In the genomic region with DNA sequence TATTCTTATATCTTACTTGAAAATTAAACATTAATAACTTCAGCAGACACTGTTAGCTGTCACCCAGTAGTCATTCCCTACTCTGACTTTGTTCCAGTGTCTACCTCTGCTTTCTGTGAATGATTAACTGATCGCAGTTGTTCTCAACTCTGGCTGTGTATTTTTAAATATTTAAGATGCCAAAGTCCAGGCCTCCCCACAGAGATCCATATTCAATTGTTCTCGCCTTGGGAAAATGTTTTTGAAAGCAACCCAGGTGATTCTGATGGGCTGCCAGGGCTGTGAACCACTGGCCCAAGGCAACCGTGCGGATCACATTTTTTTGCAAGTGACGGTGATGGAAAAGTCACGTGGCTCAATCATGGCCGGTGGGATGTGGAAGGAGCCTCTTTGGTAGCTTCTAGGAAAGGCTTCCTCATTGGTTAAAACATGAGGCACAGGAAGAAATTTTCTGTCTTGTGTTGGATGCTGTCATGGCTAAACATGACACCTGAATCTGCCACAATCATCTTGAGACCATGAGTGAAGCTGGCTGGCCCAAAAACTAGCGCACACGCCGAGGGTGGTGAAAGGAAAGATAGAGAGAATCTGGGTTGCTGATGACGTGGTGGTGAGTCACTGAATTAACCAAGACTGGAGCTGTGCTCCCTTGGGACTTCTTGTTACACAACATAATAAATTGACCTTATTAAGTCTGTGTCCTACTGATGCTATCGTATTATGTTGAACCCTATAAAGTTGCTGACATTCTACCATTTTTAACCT, we compare ENCODE assay signal across 10 cellular contexts. TPM values are rescaled to one million over a fixed set of nuclear protein-coding genes. Genes with fewer than 3 reads are reported as not detected.
DNase-seq lines count a peak whose midpoint lies in the region; ATAC-seq and TF ChIP-seq lines count a peak whose summit lies in the region.
"Had no signal": no experiment of that assay in that cellular context is flagged by ENCODE, and none has a peak within 500 bp of the region (broad histone marks: within the 10 kb centered on the region; RNA-seq: fewer than 3 reads in every experiment).

No MANE protein-coding gene starts in this region.

- H3K9me2 ChIP-seq in HCT116 (ENCODE audit: insufficient read depth): no peaks in the 10 kb centered on the region

- no peak overlapping the region for H3K9ac ChIP-seq in HCT116 (ENCODE audit: low read length)

- no TSS peak for BruUV-seq in HCT116 (replicated peaks; lab: Mats Ljungman, UMichigan)

- DNase-seq in 8988T: peak; percentile 33
- peak; percentile 19 for DNase-seq in HCT116 (ENCODE audit: low read depth, low spot score)
- DNase-seq in adrenal gland: peak; percentile 81 to 94 (median 91)
- peak; percentile 59 for DNase-seq in kidney epithelial cell (ENCODE audit: low read depth)
- no peak for DNase-seq in T-helper 9 cell
- DNase-seq in cerebellar nuclear complex (lab: John Stamatoyannopoulos, UW): no peak
- DNase-seq: naive B cell had no signal

- ATAC-seq in HCT116 (peak; percentile 62; the same call in 1 of the 2 replicates), HG02973 (IDR thresholded peaks at IDR 0.05; ENCODE audit: unreplicated experiment) (no peak), GM18519 (IDR thresholded peaks at IDR 0.05; ENCODE audit: low FRiP score, unreplicated experiment) (no peak)

- TF ChIP-seq RAD21 in HCT116 (IDR thresholded peaks at IDR 0.05; ENCODE audit: low read depth): no peak

- H3K4me2 ChIP-seq in HCT116 (ENCODE audit: low read length): peak overlapping the region; percentile 29

- no peaks in the 10 kb centered on the region for H3K9me3 ChIP-seq in HCT116 (ENCODE audit: control insufficient read depth in 1 of 2, insufficient read depth in 1 of 2, low read depth in 1 of 2, low read length in 2 of 2)
- no peaks in the 10 kb centered on the region for H3K9me3 ChIP-seq in adrenal gland (replicated peaks in 1 of 3)

- H2AFZ ChIP-seq in HCT116 (ENCODE audit: low read depth, low read length, poor library complexity, severe bottlenecking): no peak overlapping the region

- intact Hi-C loops in HCT116 (cut with micrococcal nuclease) (no loop called here), adrenal gland (cut with DNase I) (no loop called here)

- CTCF ChIA-PET in HCT116 (lab: Charles Lee): no interaction called here

- no peaks in the 10 kb centered on the region for H4K20me1 ChIP-seq in HCT116 (ENCODE audit: insufficient read depth)

- no peaks in the 10 kb centered on the region for H3K79me2 ChIP-seq in HCT116 (ENCODE audit: insufficient read depth, low read length)

- H3K4me1 ChIP-seq in HCT116 (ENCODE audit: control insufficient read depth in 1 of 2, insufficient read depth in 2 of 2, low read length in 2 of 2) (peaks cover 0 to 11% of the 10 kb centered on the region in 2 experiments; a peak in 2 of 4 replicates), adrenal gland (replicated peaks in 1 of 2) (peaks cover 0 to 11% of the 10 kb centered on the region in 2 donors)

- RAD21 ChIA-PET in HCT116 (lab: Charles Lee; ENCODE audit: low non-redundant PET in 1 of 2, low total read pairs in 2 of 2, uncharacterized antibody in 2 of 2, unreplicated experiment in 2 of 2): no interaction called here

- no peak for TF ChIP-seq POLR2A in HCT116 (IDR thresholded peaks at IDR 0.05; ENCODE audit: borderline replicate concordance, extremely low read depth, insufficient read depth, insufficient read length)
- no peak for TF ChIP-seq POLR2A in adrenal gland (IDR thresholded peaks at IDR 0.05)

- no peak for TF ChIP-seq CTCF in HCT116 (IDR thresholded peaks at IDR 0.05 in 2 of 3, conservative IDR thresholded peaks at IDR 0.05 in 1 of 3; ENCODE audit: borderline replicate concordance in 1 of 3, insufficient read depth in 1 of 3, low read depth in 2 of 3, low read length in 2 of 3)
- TF ChIP-seq CTCF in adrenal gland (IDR thresholded peaks at IDR 0.05): no peak
- no peak for TF ChIP-seq CTCF in kidney epithelial cell (IDR thresholded peaks at IDR 0.05; ENCODE audit: insufficient read depth, low read length, poor library complexity, severe bottlenecking)

- WGBS in adrenal gland, 4 donors: 52 to 55% (median 54%) methylated on average over 10 to 12 of the region's 12 CpGs

- no peaks in the 10 kb centered on the region for H3K27me3 ChIP-seq in HCT116 (ENCODE audit: insufficient read depth, low read length)
- H3K27me3 ChIP-seq in adrenal gland: no peaks in the 10 kb centered on the region
- H3K27me3 ChIP-seq in kidney epithelial cell (ENCODE audit: control insufficient read depth, insufficient read depth, low read length): no peaks in the 10 kb centered on the region

- H3K27ac ChIP-seq in HCT116 (ENCODE audit: low read depth, low read length) (no peak overlapping the region), adrenal gland (peak overlapping the region in 4 of 5 donors; percentile 24 to 86 (median 60))

- POLR2A ChIA-PET in HCT116 (lab: Charles Lee): interaction anchor here (1.1 kb wide), 1 partner anchor 12 kb away, joined by 3 read pairs; no protein-coding TSS in a partner anchor

- H3K36me3 ChIP-seq in HCT116 (ENCODE audit: control insufficient read depth in 1 of 2, insufficient read depth in 2 of 2, low read length in 2 of 2): no peaks in the 10 kb centered on the region
- no peaks in the 10 kb centered on the region for H3K36me3 ChIP-seq in adrenal gland (replicated peaks in 1 of 2)
- H3K36me3 ChIP-seq in kidney epithelial cell (ENCODE audit: control insufficient read depth, insufficient read depth, low read length): no peaks in the 10 kb centered on the region

- H3K4me3 ChIP-seq in HCT116 (replicated peaks in 1 of 2; ENCODE audit: low read depth in 1 of 2, low read length in 2 of 2) (no peak overlapping the region), adrenal gland (no peak overlapping the region), kidney epithelial cell (ENCODE audit: low read depth, low read length) (no peak overlapping the region)

TF ChIP-seq in HCT116, 20 proteins besides CTCF, POLR2A, EP300 and RAD21:
- TF ChIP-seq POLR2AphosphoS5 (IDR thresholded peaks at IDR 0.05; ENCODE audit: low read depth, low read length): no peak
- TF ChIP-seq ZFX (IDR thresholded peaks at IDR 0.05): no peak
- peak; percentile 71 for TF ChIP-seq FOSL1 (IDR thresholded peaks at IDR 0.05; ENCODE audit: low read depth)
- peak; percentile 39; the same call in 1 of the 2 replicates for TF ChIP-seq JUND (IDR thresholded peaks at IDR 0.05)
- no peak for TF ChIP-seq YY1 (IDR thresholded peaks at IDR 0.05; ENCODE audit: extremely low read depth, insufficient replicate concordance, low read depth, low read length)

RNA-seq across cellular contexts. Expression of gene RDH12, which starts 37.2 kb away (rescaled TPM):
- total RNA-seq in HCT116 (2021; ENCODE audit: unreplicated experiment): 0.27 TPM
- polyA plus RNA-seq in HCT116 (2012): 0.40 and 0.64 TPM in 2 replicates
- total RNA-seq in adrenal gland: 10 to 100 TPM in 2 of 8 donors, 1 to 10 TPM in 6; 1.1 to 13.3 (median 2.3) TPM
- 10 to 100 TPM in 1 of 3 donors, 1 to 10 TPM in 2; 1.0 to 24.8 (median 3.5) TPM for polyA plus RNA-seq in adrenal gland
- 0.34 TPM in 1 of 2 replicates, not detected in the other for total RNA-seq in kidney epithelial cell
- total RNA-seq: T-helper 2 cell treated with Interferon-gamma antibody and Interleukin-4, amounts not matched to agents 100 ng/mL and 5 ng/mL, for 36 hours had no signal

RNA-seq across cellular contexts. Expression of gene RDH11, which starts 43.4 kb away (rescaled TPM):
- total RNA-seq in HCT116 (2021; ENCODE audit: unreplicated experiment) (54.6 TPM), adrenal gland (100 to 1,000 TPM in 2 of 8 donors, 10 to 100 TPM in 6; 73.1 to 160 (median 81.3) TPM), kidney epithelial cell (77.3 and 78.2 TPM in 2 replicates)
- polyA plus RNA-seq in HCT116 (2012): 57.1 and 70.0 TPM in 2 replicates
- 100 to 1,000 TPM in 1 of 3 donors, 10 to 100 TPM in 2; 49.1 to 282 (median 58.9) TPM for polyA plus RNA-seq in adrenal gland

Comparison
In these comparisons a context has a peak if more than half of its experiments do, and no peak if none do; other contexts are left out.
1. DNase-seq: peak in 8988T (single experiment), HCT116 (single experiment), adrenal gland (7 of 7) and kidney epithelial cell (single experiment); none in T-helper 9 cell (single experiment) and cerebellar nuclear complex (0 of 2).